In the genomic region with DNA sequence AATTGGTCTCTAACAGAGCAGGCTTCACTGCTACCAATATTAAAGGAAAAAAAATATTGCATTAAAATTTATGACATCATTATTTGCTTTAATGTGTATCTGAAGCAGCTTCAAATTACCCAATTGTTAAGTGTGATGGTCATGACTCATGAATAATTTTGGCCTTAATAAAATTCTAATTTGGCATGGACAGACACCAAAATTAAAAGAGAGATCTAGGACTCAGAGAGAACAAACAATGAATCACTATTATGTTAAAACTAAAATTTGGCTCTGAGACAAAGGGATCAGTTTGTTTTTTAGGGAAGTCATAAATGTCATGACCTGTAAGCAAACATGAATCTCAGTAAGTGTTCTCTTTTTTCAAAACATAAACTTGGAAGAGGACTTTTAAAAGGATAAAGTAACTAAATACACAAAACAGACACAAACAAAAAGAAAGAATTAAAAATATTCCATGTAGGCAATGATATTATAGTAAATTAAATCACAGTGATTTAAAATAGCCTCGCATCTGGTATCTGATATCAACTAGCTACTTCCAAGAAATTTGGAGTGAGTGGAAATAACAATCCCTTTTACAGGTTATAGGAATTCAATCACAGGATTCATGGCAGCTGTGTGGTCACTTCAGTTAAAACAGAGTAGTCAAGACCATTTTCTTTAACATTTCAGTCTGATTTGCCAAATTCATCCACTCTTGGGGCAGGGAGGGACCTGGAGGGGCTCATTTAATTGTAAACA, we compare ENCODE assay signal across 14 cellular contexts. TPM values are rescaled to one million over a fixed set of nuclear protein-coding genes. Genes with fewer than 3 reads are reported as not detected.
A peak's percentile ranks its signal among the peaks of the same experiment; 100 is the strongest.
DNase-seq lines count a peak whose midpoint lies in the region; ATAC-seq and TF ChIP-seq lines count a peak whose summit lies in the region.
"Had no signal": no experiment of that assay in that cellular context is flagged by ENCODE, and none has a peak within 500 bp of the region (broad histone marks: within the 10 kb centered on the region; RNA-seq: fewer than 3 reads in every experiment).

No MANE protein-coding gene starts in this region.

- H3K36me3 ChIP-seq in mesenchymal stem cell (ENCODE audit: control insufficient read depth in 1 of 2, insufficient read depth in 2 of 2, low read depth in 1 of 2, low read length in 2 of 2), result no peaks in the 10 kb centered on the region
- H3K36me3 ChIP-seq: BE2C had no signal

- intact Hi-C loops in activated CD8-positive, alpha-beta T cell treated with anti-CD3 and anti-CD28 coated beads for 36 hours (cut with micrococcal nuclease), result no loop called here

- no peak overlapping the region for H3K4me3 Mint-ChIP-seq in activated CD8-positive, alpha-beta T cell treated with anti-CD3 and anti-CD28 coated beads for 36 hours
- H3K4me3 Mint-ChIP-seq: activated naive CD8-positive, alpha-beta T cell treated with anti-CD3 and anti-CD28 coated beads for 36 hours had no signal

- no peak overlapping the region for H3K4me2 ChIP-seq in mesenchymal stem cell (ENCODE audit: low read length, poor library complexity, severe bottlenecking)

- H3K9me3 ChIP-seq in mesenchymal stem cell (ENCODE audit: control insufficient read depth, low read length), result no peaks in the 10 kb centered on the region
- H3K9me3 ChIP-seq: BE2C had no signal

- TF ChIP-seq CTCF in activated CD8-positive, alpha-beta T cell treated with anti-CD3 and anti-CD28 coated beads for 36 hours (IDR thresholded peaks at IDR 0.05), result no peak

- H3K4me1 ChIP-seq in mesenchymal stem cell (ENCODE audit: control insufficient read depth, insufficient read depth, low read depth, low read length), result peaks cover 6% of the 10 kb centered on the region
- H3K4me1 ChIP-seq: BE2C had no signal

- H3K27ac ChIP-seq in mesenchymal stem cell (ENCODE audit: low read length, poor library complexity, severe bottlenecking), result no peak overlapping the region

- peaks cover 6% of the 10 kb centered on the region for H3K79me1 ChIP-seq in mesenchymal stem cell (replicated peaks; ENCODE audit: low read length, poor library complexity, severe bottlenecking)

- no CpG with 5 or more reads among the region's 1 CpG for WGBS in mesenchymal stem cell

- H3K36me3 Mint-ChIP-seq in activated CD8-positive, alpha-beta T cell treated with anti-CD3 and anti-CD28 coated beads for 36 hours (ENCODE audit: low read depth), result no peaks in the 10 kb centered on the region
- H3K36me3 Mint-ChIP-seq: activated naive CD8-positive, alpha-beta T cell treated with anti-CD3 and anti-CD28 coated beads for 36 hours had no signal

- no peak overlapping the region for H2BK5ac ChIP-seq in mesenchymal stem cell (ENCODE audit: low read depth, low read length, poor library complexity, severe bottlenecking)

- no peak overlapping the region for H2BK15ac ChIP-seq in mesenchymal stem cell (ENCODE audit: low read depth, poor library complexity, severe bottlenecking)

- DNase-seq in COLO829 (ENCODE audit: low spot score) (peak; percentile 44), NCI-H748 treated with DMSO at 0.1 percent for 48 hours (lab: John Stamatoyannopoulos, UW) (peak; percentile 12), dermis blood vessel endothelial cell (peak; percentile 62), mesenchymal stem cell (no peak), HK-2 (ENCODE audit: unreplicated experiment) (no peak), NCI-H2029 (lab: John Stamatoyannopoulos, UW) (no peak), NCI-H1105 (lab: John Stamatoyannopoulos, UW) (no peak)
- no peak for DNase-seq in activated CD8-positive, alpha-beta T cell treated with anti-CD3 and anti-CD28 coated beads for 36 hours
- DNase-seq: activated naive CD8-positive, alpha-beta T cell treated with anti-CD3 and anti-CD28 coated beads for 36 hours; BE2C; hippocampal formation; stimulated activated CD4-positive, alpha-beta T cell treated with anti-CD3 and anti-CD28 coated beads, Interleukin-4, amount 100 ng/mL, for 4 hours; stimulated activated naive CD8-positive, alpha-beta T cell treated with anti-CD3 and anti-CD28 coated beads, Interleukin-15, Interleukin-2, amounts not matched to agents 100 U/mL and 50 U/mL, for 24 hours had no signal

- no peaks in the 10 kb centered on the region for H3K9me3 Mint-ChIP-seq in activated CD8-positive, alpha-beta T cell treated with anti-CD3 and anti-CD28 coated beads for 36 hours
- H3K9me3 Mint-ChIP-seq: activated naive CD8-positive, alpha-beta T cell treated with anti-CD3 and anti-CD28 coated beads for 36 hours had no signal

- H3K9ac ChIP-seq in mesenchymal stem cell (ENCODE audit: low read length), result peak overlapping the region; percentile 77

- POLR2A ChIA-PET in activated CD8-positive, alpha-beta T cell treated with anti-CD3 and anti-CD28 coated beads for 36 hours (lab: Charles Lee), result no interaction called here

- CTCF ChIA-PET in activated CD8-positive, alpha-beta T cell treated with anti-CD3 and anti-CD28 coated beads for 36 hours (lab: Charles Lee), result no interaction called here

- no peak overlapping the region for H3K18ac ChIP-seq in mesenchymal stem cell (ENCODE audit: low read depth in 1 of 2, low read length in 2 of 2)

- H2AK5ac ChIP-seq in mesenchymal stem cell (ENCODE audit: low read length, severe bottlenecking), result no peak overlapping the region

- no peak overlapping the region for H4K8ac ChIP-seq in mesenchymal stem cell (ENCODE audit: low read length)

- no peak overlapping the region for H3K14ac ChIP-seq in mesenchymal stem cell (ENCODE audit: low read length in 2 of 2)

- no peak overlapping the region for H2BK12ac ChIP-seq in mesenchymal stem cell (ENCODE audit: low read length in 2 of 2)

- H4K91ac ChIP-seq in mesenchymal stem cell (ENCODE audit: low read length), result no peak overlapping the region

- no peak overlapping the region for H2BK120ac ChIP-seq in mesenchymal stem cell (ENCODE audit: low read depth, low read length)

- H3K27ac Mint-ChIP-seq in activated CD8-positive, alpha-beta T cell treated with anti-CD3 and anti-CD28 coated beads for 36 hours, result no peak overlapping the region
- H3K27ac Mint-ChIP-seq: activated naive CD8-positive, alpha-beta T cell treated with anti-CD3 and anti-CD28 coated beads for 36 hours had no signal

- no peak overlapping the region for H3K23ac ChIP-seq in mesenchymal stem cell (ENCODE audit: low read length in 2 of 2)

- H3K4me3 ChIP-seq in mesenchymal stem cell (ENCODE audit: insufficient read depth in 1 of 2, low read depth in 1 of 2, low read length in 2 of 2), result peak overlapping the region in 1 of 2 experiments; percentile 22

- ATAC-seq in activated CD8-positive, alpha-beta T cell treated with anti-CD3 and anti-CD28 coated beads for 36 hours, result no peak
- ATAC-seq: stimulated activated naive CD8-positive, alpha-beta T cell treated with anti-CD3 and anti-CD28 coated beads, Interleukin-15, Interleukin-2, amounts not matched to agents 100 U/mL and 50 U/mL, for 24 hours had no signal

- H3K27me3 ChIP-seq in mesenchymal stem cell (ENCODE audit: control insufficient read depth in 1 of 2, insufficient read depth in 1 of 2, low read length in 2 of 2), result no peaks in the 10 kb centered on the region
- H3K27me3 ChIP-seq: BE2C had no signal

- no peak overlapping the region for H3K4ac ChIP-seq in mesenchymal stem cell (ENCODE audit: low read depth in 1 of 2, low read length in 2 of 2)

- H3K4me1 Mint-ChIP-seq in activated CD8-positive, alpha-beta T cell treated with anti-CD3 and anti-CD28 coated beads for 36 hours (ENCODE audit: low read depth), result no peaks in the 10 kb centered on the region
- H3K4me1 Mint-ChIP-seq: activated naive CD8-positive, alpha-beta T cell treated with anti-CD3 and anti-CD28 coated beads for 36 hours had no signal

- H2AFZ ChIP-seq in mesenchymal stem cell (ENCODE audit: low read depth, low read length), result no peak overlapping the region

- H3K27me3 Mint-ChIP-seq in activated CD8-positive, alpha-beta T cell treated with anti-CD3 and anti-CD28 coated beads for 36 hours, result peaks cover 2% of the 10 kb centered on the region
- H3K27me3 Mint-ChIP-seq: activated naive CD8-positive, alpha-beta T cell treated with anti-CD3 and anti-CD28 coated beads for 36 hours had no signal

RNA-seq across cellular contexts. Expression of a gene that starts 11.6 kb away (rescaled TPM):
- total RNA-seq in dermis blood vessel endothelial cell, result 4.4 and 10.8 TPM in 2 replicates
- 18.0 TPM for polyA plus RNA-seq in mesenchymal stem cell (2013, experiment 1 of 2)
- 17.4 TPM for polyA plus RNA-seq in mesenchymal stem cell (2013, experiment 2 of 2)
- not detected for total RNA-seq in activated CD8-positive, alpha-beta T cell treated with anti-CD3 and anti-CD28 coated beads for 36 hours
- total RNA-seq: activated CD8-positive, alpha-beta memory T cell treated with anti-CD3 and anti-CD28 coated beads for 36 hours; activated naive CD8-positive, alpha-beta T cell treated with anti-CD3 and anti-CD28 coated beads for 36 hours had no signal

Comparison
In these comparisons a context has a peak if more than half of its experiments do, and no peak if none do; other contexts are left out.
1. DNase-seq: peak in COLO829 (single experiment), NCI-H748 treated with DMSO at 0.1 percent for 48 hours (single experiment) and dermis blood vessel endothelial cell (single experiment); none in mesenchymal stem cell (single experiment), HK-2 (single experiment), activated CD8-positive, alpha-beta T cell treated with anti-CD3 and anti-CD28 coated beads for 36 hours (single experiment), NCI-H2029 (single experiment) and NCI-H1105 (single experiment).